Comparison of ENCODE assay signal across 19 cellular contexts in the genomic region with DNA sequence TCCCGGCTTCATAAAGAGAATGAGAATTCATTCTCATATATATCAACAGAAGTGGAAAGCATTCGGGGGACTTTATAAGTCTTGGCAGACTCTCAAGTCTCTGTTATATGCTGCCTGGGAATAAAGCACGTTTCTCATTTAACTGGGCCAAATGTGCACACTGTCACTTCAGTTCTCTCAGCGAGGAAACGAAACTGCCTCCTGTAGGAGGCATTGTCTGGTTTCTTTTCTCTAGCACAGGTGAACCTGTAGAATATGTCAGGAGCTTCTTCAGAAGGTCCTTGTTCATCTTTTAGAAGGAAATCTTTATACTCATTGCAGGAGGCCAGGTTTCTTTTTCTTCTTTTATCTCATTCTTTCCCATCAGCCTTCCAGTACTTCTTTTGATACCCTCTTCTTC.
"Had no signal": no experiment of that assay in that cellular context is flagged by ENCODE, and none has a peak within 500 bp of the region (broad histone marks: within the 10 kb centered on the region; RNA-seq: fewer than 3 reads in every experiment).

No MANE protein-coding gene starts in this region.

- H3K36me3 Mint-ChIP-seq: memory B cell, natural killer cell had no signal

- H3K4me3 ChIP-seq: dorsolateral prefrontal cortex, lung, ovary, psoas muscle, sigmoid colon, thoracic aorta, tibial nerve, upper lobe of left lung had no signal

- H3K9me3 ChIP-seq: ovary, psoas muscle, sigmoid colon, thoracic aorta, tibial nerve, upper lobe of left lung had no signal

- H3K4me3 Mint-ChIP-seq: memory B cell; natural killer cell; stimulated activated naive B cell treated with anti-CD40 and anti-IgM and Interleukin-4, amounts not matched to agents 10 μg/mL and 1 μg/mL and 100 μg/mL, for 72 hours; stimulated activated naive CD8-positive, alpha-beta T cell treated with anti-CD3 and anti-CD28 coated beads, Interleukin-15, Interleukin-2, amounts not matched to agents 100 ng/mL and 50 ng/mL, for 24 hours had no signal

- H3K27ac Mint-ChIP-seq: memory B cell; natural killer cell; stimulated activated naive B cell treated with anti-CD40 and anti-IgM and Interleukin-4, amounts not matched to agents 10 μg/mL and 1 μg/mL and 100 μg/mL, for 72 hours; stimulated activated naive CD8-positive, alpha-beta T cell treated with anti-CD3 and anti-CD28 coated beads, Interleukin-15, Interleukin-2, amounts not matched to agents 100 ng/mL and 50 ng/mL, for 24 hours had no signal

- H3K4me1 Mint-ChIP-seq: memory B cell had no signal

- H3K4me1 ChIP-seq: psoas muscle, tibial nerve had no signal

- H3K9me3 Mint-ChIP-seq: natural killer cell; stimulated activated naive B cell treated with anti-CD40 and anti-IgM and Interleukin-4, amounts not matched to agents 10 μg/mL and 1 μg/mL and 100 μg/mL, for 72 hours; stimulated activated naive CD8-positive, alpha-beta T cell treated with anti-CD3 and anti-CD28 coated beads, Interleukin-15, Interleukin-2, amounts not matched to agents 100 ng/mL and 50 ng/mL, for 24 hours had no signal

- DNase-seq: cortex of kidney; dorsolateral prefrontal cortex; effector CD4-positive, alpha-beta T cell; kidney; natural killer cell; occipital lobe; ovary; posterior cingulate gyrus; psoas muscle; sigmoid colon; stimulated activated naive B cell treated with anti-CD40 and anti-IgM and Interleukin-4, amounts not matched to agents 10 μg/mL and 1 μg/mL and 100 μg/mL, for 72 hours; upper lobe of left lung had no signal

- ATAC-seq: left lobe of liver; natural killer cell; psoas muscle; right cardiac atrium; stimulated activated naive B cell treated with anti-CD40 and anti-IgM and Interleukin-4, amounts not matched to agents 10 μg/mL and 1 μg/mL and 100 μg/mL, for 72 hours had no signal

- H3K27ac ChIP-seq: dorsolateral prefrontal cortex, ovary, psoas muscle, sigmoid colon, thoracic aorta, tibial nerve, upper lobe of left lung had no signal

- H3K27me3 ChIP-seq: dorsolateral prefrontal cortex, ovary, sigmoid colon, tibial nerve, upper lobe of left lung had no signal

- H3K27me3 Mint-ChIP-seq: memory B cell; stimulated activated naive B cell treated with anti-CD40 and anti-IgM and Interleukin-4, amounts not matched to agents 10 μg/mL and 1 μg/mL and 100 μg/mL, for 72 hours; stimulated activated naive CD8-positive, alpha-beta T cell treated with anti-CD3 and anti-CD28 coated beads, Interleukin-15, Interleukin-2, amounts not matched to agents 100 ng/mL and 50 ng/mL, for 24 hours had no signal

- H3K36me3 ChIP-seq: ovary, sigmoid colon, thoracic aorta, tibial nerve, upper lobe of left lung had no signal
